In genomic region chr18:63779386-63779785, GRCh38 we compare ENCODE assay signal across 15 cellular contexts. TPM values are rescaled to one million over a fixed set of nuclear protein-coding genes. Genes with fewer than 3 reads are reported as not detected.
DNase-seq lines count a peak whose midpoint lies in the region; ATAC-seq and TF ChIP-seq lines count a peak whose summit lies in the region.
"Had no signal": no experiment of that assay in that cellular context is flagged by ENCODE, and none has a peak within 500 bp of the region (broad histone marks: within the 10 kb centered on the region; RNA-seq: fewer than 3 reads in every experiment).

No MANE protein-coding gene starts in this region.

- DNase-seq in MCF 10A (ENCODE audit: unreplicated experiment) (no peak), breast epithelium (ENCODE audit: low spot score in 2 of 2) (no peak), RWPE1 (ENCODE audit: low spot score) (peak; percentile 50), epithelial cell of prostate (ENCODE audit: low read depth, low spot score) (no peak), type B pancreatic cell (ENCODE audit: extremely low spot score, unreplicated experiment) (no peak), NCI-H748 (lab: John Stamatoyannopoulos, UW; ENCODE audit: unreplicated experiment) (no peak)
- DNase-seq: 8988T; AML-193; Caco-2; CD8-positive, alpha-beta memory T cell; DND-41; GM23248 had no signal

- no TSS peak for BruUV-seq in MCF 10A (replicated peaks; lab: Mats Ljungman, UMichigan)

- peaks cover 34% of the 10 kb centered on the region for H3K4me1 Mint-ChIP-seq in MCF 10A (ENCODE audit: insufficient read depth, unreplicated experiment)
- H3K4me1 Mint-ChIP-seq in type B pancreatic cell (ENCODE audit: unreplicated experiment) = no peaks in the 10 kb centered on the region
- H3K4me1 Mint-ChIP-seq: CD8-positive, alpha-beta memory T cell had no signal

- no peaks in the 10 kb centered on the region for H3K27me3 ChIP-seq in breast epithelium
- H3K27me3 ChIP-seq: BLaER1 had no signal

- TF ChIP-seq POLR2A in breast epithelium (IDR thresholded peaks at IDR 0.05) = no peak

- no peaks in the 10 kb centered on the region for H3K36me3 ChIP-seq in breast epithelium
- H3K36me3 ChIP-seq: BLaER1 had no signal

- H3K36me3 Mint-ChIP-seq in MCF 10A (ENCODE audit: insufficient read depth, unreplicated experiment) = no peaks in the 10 kb centered on the region
- no peaks in the 10 kb centered on the region for H3K36me3 Mint-ChIP-seq in type B pancreatic cell
- H3K36me3 Mint-ChIP-seq: CD8-positive, alpha-beta memory T cell had no signal

- CTCF ChIA-PET in MCF 10A (lab: Yijun Ruan, JAX) = interaction anchor here (0.7 to 1.6 kb wide), 4 partner anchors 23 to 261 kb away, joined by 3 to 7 read pairs (median 6); partner anchors contain the start of gene SERPINB13
- CTCF ChIA-PET in RWPE1 (lab: Yijun Ruan, JAX) = no interaction called here

- H3K9me3 ChIP-seq in breast epithelium = no peaks in the 10 kb centered on the region
- H3K9me3 ChIP-seq: BLaER1, Caco-2 had no signal

- H3K4me1 ChIP-seq in breast epithelium = no peaks in the 10 kb centered on the region
- H3K4me1 ChIP-seq: BLaER1, Caco-2 had no signal

- no peak overlapping the region for H3K4me3 ChIP-seq in breast epithelium
- H3K4me3 ChIP-seq: BLaER1, GM23248 had no signal

- POLR2A ChIA-PET in MCF 10A (lab: Yijun Ruan, JAX) (interaction anchor here (0.9 to 8.6 kb wide), 6 partner anchors 10 to 191 kb away, joined by 3 to 65 read pairs (median 4); no protein-coding TSS in a partner anchor), RWPE1 (lab: Yijun Ruan, JAX; ENCODE audit: low non-redundant PET) (no interaction called here)

- peak overlapping the region; percentile 49 for H3K27ac Mint-ChIP-seq in MCF 10A (ENCODE audit: low read depth, unreplicated experiment)
- peak overlapping the region; percentile 71 for H3K27ac Mint-ChIP-seq in type B pancreatic cell
- H3K27ac Mint-ChIP-seq: CD8-positive, alpha-beta memory T cell had no signal

- no peaks in the 10 kb centered on the region for H3K9me3 Mint-ChIP-seq in MCF 10A (ENCODE audit: unreplicated experiment)
- H3K9me3 Mint-ChIP-seq in type B pancreatic cell = no peaks in the 10 kb centered on the region
- H3K9me3 Mint-ChIP-seq: CD8-positive, alpha-beta memory T cell had no signal

- H3K4me3 Mint-ChIP-seq in MCF 10A (ENCODE audit: unreplicated experiment) (no peak overlapping the region), type B pancreatic cell (peak overlapping the region; percentile 71)
- H3K4me3 Mint-ChIP-seq: CD8-positive, alpha-beta memory T cell had no signal

- H3K27me3 Mint-ChIP-seq in MCF 10A (ENCODE audit: insufficient read depth, unreplicated experiment) = no peaks in the 10 kb centered on the region
- H3K27me3 Mint-ChIP-seq in type B pancreatic cell = peaks cover 3% of the 10 kb centered on the region

- intact Hi-C loops in MCF 10A (cut with micrococcal nuclease) = no loop called here
- intact Hi-C loops in breast epithelium (cut with DNase I; ENCODE audit: low total_unique reads) = no loop called here

- H3K27ac ChIP-seq in breast epithelium = no peak overlapping the region
- H3K27ac ChIP-seq in RWPE1 = no peak overlapping the region
- peak overlapping the region; percentile 95 for H3K27ac ChIP-seq in epithelial cell of prostate
- H3K27ac ChIP-seq: BLaER1, GM23248 had no signal

- TF ChIP-seq CTCF in MCF 10A (IDR thresholded peaks at IDR 0.05; ENCODE audit: unreplicated experiment) = no peak
- TF ChIP-seq CTCF in breast epithelium (IDR thresholded peaks at IDR 0.05) = no peak
- TF ChIP-seq CTCF in RWPE1 (conservative IDR thresholded peaks at IDR 0.05; ENCODE audit: low read depth) = no peak
- no peak for TF ChIP-seq CTCF in type B pancreatic cell (conservative IDR thresholded peaks at IDR 0.05)

- ATAC-seq in GM18873 (IDR thresholded peaks at IDR 0.05; ENCODE audit: low FRiP score, unreplicated experiment) (no peak), GM18519 (IDR thresholded peaks at IDR 0.05; ENCODE audit: low FRiP score, unreplicated experiment) (no peak)

RNA-seq across cellular contexts. Expression of gene SERPINB7, which starts 4.2 kb away (rescaled TPM):
- total RNA-seq in MCF 10A (2022) (2.6 and 3.0 TPM in 2 replicates), breast epithelium (not detected), type B pancreatic cell (ENCODE audit: low replicate concordance) (15.2 and 78.2 TPM in 2 replicates)
- total RNA-seq: Caco-2; CD8-positive, alpha-beta memory T cell had no signal
